In the genomic region with DNA sequence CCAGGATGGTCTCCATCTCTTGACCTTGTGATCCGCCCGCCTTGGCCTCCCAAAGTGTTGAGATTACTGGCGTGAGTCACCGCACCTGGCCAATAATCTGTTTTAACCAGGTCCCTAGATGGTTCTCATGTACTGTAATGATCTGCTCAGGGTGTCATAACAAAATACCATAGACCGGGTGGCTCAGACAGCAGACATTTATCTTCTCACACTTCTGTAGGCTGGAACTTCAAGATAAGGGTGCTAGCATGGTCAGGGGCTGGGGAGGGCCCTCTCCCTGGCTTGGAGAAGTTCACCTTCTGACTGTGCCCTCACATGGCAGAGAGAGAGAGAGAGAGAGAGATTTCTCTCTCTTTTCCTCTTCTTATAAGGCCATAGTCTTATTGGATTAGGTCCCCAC, we compare ENCODE assay signal across 1 cellular context.
TF ChIP-seq lines count a peak whose summit lies in the region.

No MANE protein-coding gene starts in this region.

TF ChIP-seq in K562, 482 proteins besides CTCF, POLR2A, EP300 and RAD21 (continued from another document and continues in another):
- TF ChIP-seq, protein P1, sequence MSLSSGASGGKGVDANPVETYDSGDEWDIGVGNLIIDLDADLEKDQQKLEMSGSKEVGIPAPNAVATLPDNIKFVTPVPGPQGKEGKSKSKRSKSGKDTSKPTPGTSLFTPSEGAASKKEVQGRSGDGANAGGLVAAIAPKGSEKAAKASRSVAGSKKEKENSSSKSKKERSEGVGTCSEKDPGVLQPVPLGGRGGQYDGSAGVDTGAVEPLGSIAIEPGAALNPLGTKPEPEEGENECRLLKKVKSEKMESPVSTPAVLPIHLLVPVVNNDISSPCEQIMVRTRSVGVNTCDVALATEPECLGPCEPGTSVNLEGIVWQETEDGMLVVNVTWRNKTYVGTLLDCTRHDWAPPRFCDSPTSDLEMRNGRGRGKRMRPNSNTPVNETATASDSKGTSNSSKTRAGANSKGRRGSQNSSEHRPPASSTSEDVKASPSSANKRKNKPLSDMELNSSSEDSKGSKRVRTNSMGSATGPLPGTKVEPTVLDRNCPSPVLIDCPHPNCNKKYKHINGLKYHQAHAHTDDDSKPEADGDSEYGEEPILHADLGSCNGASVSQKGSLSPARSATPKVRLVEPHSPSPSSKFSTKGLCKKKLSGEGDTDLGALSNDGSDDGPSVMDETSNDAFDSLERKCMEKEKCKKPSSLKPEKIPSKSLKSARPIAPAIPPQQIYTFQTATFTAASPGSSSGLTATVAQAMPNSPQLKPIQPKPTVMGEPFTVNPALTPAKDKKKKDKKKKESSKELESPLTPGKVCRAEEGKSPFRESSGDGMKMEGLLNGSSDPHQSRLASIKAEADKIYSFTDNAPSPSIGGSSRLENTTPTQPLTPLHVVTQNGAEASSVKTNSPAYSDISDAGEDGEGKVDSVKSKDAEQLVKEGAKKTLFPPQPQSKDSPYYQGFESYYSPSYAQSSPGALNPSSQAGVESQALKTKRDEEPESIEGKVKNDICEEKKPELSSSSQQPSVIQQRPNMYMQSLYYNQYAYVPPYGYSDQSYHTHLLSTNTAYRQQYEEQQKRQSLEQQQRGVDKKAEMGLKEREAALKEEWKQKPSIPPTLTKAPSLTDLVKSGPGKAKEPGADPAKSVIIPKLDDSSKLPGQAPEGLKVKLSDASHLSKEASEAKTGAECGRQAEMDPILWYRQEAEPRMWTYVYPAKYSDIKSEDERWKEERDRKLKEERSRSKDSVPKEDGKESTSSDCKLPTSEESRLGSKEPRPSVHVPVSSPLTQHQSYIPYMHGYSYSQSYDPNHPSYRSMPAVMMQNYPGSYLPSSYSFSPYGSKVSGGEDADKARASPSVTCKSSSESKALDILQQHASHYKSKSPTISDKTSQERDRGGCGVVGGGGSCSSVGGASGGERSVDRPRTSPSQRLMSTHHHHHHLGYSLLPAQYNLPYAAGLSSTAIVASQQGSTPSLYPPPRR (CRISPR knock-in tag; IDR thresholded peaks at IDR 0.05; ENCODE audit: borderline replicate concordance), result peak; percentile 95; the same call in 1 of the 2 replicates
- TF ChIP-seq DIDO1 (tag; IDR thresholded peaks at IDR 0.05; ENCODE audit: low read depth), result no peak
- no peak for TF ChIP-seq CHCHD3 (CRISPR knock-in tag; IDR thresholded peaks at IDR 0.05)
- no peak for TF ChIP-seq RHOXF2B (CRISPR knock-in tag; conservative IDR thresholded peaks at IDR 0.05)
- TF ChIP-seq, protein P2, sequence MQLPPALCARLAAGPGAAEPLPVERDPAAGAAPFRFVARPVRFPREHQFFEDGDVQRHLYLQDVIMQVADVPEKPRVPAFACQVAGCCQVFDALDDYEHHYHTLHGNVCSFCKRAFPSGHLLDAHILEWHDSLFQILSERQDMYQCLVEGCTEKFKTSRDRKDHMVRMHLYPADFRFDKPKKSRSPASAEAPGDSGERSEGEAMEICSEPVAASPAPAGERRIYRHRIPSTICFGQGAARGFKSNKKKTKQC (CRISPR knock-in tag; IDR thresholded peaks at IDR 0.05), result no peak
- no peak for TF ChIP-seq GTF2E2 (tag; IDR thresholded peaks at IDR 0.05)
- peak; percentile 98 to 99 for TF ChIP-seq KDM1A (IDR thresholded peaks at IDR 0.05)
- TF ChIP-seq, protein P3, sequence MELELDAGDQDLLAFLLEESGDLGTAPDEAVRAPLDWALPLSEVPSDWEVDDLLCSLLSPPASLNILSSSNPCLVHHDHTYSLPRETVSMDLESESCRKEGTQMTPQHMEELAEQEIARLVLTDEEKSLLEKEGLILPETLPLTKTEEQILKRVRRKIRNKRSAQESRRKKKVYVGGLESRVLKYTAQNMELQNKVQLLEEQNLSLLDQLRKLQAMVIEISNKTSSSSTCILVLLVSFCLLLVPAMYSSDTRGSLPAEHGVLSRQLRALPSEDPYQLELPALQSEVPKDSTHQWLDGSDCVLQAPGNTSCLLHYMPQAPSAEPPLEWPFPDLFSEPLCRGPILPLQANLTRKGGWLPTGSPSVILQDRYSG (tag; conservative IDR thresholded peaks at IDR 0.05; ENCODE audit: low read depth), result peak; percentile 76
- TF ChIP-seq ZNF696 (CRISPR knock-in tag; conservative IDR thresholded peaks at IDR 0.05), result no peak
- TF ChIP-seq, protein P4, sequence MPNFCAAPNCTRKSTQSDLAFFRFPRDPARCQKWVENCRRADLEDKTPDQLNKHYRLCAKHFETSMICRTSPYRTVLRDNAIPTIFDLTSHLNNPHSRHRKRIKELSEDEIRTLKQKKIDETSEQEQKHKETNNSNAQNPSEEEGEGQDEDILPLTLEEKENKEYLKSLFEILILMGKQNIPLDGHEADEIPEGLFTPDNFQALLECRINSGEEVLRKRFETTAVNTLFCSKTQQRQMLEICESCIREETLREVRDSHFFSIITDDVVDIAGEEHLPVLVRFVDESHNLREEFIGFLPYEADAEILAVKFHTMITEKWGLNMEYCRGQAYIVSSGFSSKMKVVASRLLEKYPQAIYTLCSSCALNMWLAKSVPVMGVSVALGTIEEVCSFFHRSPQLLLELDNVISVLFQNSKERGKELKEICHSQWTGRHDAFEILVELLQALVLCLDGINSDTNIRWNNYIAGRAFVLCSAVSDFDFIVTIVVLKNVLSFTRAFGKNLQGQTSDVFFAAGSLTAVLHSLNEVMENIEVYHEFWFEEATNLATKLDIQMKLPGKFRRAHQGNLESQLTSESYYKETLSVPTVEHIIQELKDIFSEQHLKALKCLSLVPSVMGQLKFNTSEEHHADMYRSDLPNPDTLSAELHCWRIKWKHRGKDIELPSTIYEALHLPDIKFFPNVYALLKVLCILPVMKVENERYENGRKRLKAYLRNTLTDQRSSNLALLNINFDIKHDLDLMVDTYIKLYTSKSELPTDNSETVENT (CRISPR knock-in tag; IDR thresholded peaks at IDR 0.05), result no peak
- TF ChIP-seq, protein P5, sequence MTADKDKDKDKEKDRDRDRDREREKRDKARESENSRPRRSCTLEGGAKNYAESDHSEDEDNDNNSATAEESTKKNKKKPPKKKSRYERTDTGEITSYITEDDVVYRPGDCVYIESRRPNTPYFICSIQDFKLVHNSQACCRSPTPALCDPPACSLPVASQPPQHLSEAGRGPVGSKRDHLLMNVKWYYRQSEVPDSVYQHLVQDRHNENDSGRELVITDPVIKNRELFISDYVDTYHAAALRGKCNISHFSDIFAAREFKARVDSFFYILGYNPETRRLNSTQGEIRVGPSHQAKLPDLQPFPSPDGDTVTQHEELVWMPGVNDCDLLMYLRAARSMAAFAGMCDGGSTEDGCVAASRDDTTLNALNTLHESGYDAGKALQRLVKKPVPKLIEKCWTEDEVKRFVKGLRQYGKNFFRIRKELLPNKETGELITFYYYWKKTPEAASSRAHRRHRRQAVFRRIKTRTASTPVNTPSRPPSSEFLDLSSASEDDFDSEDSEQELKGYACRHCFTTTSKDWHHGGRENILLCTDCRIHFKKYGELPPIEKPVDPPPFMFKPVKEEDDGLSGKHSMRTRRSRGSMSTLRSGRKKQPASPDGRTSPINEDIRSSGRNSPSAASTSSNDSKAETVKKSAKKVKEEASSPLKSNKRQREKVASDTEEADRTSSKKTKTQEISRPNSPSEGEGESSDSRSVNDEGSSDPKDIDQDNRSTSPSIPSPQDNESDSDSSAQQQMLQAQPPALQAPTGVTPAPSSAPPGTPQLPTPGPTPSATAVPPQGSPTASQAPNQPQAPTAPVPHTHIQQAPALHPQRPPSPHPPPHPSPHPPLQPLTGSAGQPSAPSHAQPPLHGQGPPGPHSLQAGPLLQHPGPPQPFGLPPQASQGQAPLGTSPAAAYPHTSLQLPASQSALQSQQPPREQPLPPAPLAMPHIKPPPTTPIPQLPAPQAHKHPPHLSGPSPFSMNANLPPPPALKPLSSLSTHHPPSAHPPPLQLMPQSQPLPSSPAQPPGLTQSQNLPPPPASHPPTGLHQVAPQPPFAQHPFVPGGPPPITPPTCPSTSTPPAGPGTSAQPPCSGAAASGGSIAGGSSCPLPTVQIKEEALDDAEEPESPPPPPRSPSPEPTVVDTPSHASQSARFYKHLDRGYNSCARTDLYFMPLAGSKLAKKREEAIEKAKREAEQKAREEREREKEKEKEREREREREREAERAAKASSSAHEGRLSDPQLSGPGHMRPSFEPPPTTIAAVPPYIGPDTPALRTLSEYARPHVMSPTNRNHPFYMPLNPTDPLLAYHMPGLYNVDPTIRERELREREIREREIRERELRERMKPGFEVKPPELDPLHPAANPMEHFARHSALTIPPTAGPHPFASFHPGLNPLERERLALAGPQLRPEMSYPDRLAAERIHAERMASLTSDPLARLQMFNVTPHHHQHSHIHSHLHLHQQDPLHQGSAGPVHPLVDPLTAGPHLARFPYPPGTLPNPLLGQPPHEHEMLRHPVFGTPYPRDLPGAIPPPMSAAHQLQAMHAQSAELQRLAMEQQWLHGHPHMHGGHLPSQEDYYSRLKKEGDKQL (CRISPR knock-in tag; IDR thresholded peaks at IDR 0.05; ENCODE audit: borderline replicate concordance), result no peak
- TF ChIP-seq ZNF668 (CRISPR knock-in tag; IDR thresholded peaks at IDR 0.05), result peak; percentile 58; the same call in 1 of the 2 replicates
- TF ChIP-seq EHMT2 (IDR thresholded peaks at IDR 0.05), result no peak
- TF ChIP-seq SAFB (IDR thresholded peaks at IDR 0.05; ENCODE audit: borderline replicate concordance, low read depth, low read length), result no peak
- TF ChIP-seq, protein P6, sequence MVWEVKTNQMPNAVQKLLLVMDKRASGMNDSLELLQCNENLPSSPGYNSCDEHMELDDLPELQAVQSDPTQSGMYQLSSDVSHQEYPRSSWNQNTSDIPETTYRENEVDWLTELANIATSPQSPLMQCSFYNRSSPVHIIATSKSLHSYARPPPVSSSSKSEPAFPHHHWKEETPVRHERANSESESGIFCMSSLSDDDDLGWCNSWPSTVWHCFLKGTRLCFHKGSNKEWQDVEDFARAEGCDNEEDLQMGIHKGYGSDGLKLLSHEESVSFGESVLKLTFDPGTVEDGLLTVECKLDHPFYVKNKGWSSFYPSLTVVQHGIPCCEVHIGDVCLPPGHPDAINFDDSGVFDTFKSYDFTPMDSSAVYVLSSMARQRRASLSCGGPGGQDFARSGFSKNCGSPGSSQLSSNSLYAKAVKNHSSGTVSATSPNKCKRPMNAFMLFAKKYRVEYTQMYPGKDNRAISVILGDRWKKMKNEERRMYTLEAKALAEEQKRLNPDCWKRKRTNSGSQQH (CRISPR knock-in tag; IDR thresholded peaks at IDR 0.05), result no peak; the same call in 1 of the 2 replicates
- TF ChIP-seq SREBF1 (IDR thresholded peaks at IDR 0.05; ENCODE audit: borderline replicate concordance, low read depth, low read length), result no peak
- no peak for TF ChIP-seq RBM34 (IDR thresholded peaks at IDR 0.05; ENCODE audit: borderline replicate concordance, insufficient read depth, low read length)
- TF ChIP-seq, protein P7, sequence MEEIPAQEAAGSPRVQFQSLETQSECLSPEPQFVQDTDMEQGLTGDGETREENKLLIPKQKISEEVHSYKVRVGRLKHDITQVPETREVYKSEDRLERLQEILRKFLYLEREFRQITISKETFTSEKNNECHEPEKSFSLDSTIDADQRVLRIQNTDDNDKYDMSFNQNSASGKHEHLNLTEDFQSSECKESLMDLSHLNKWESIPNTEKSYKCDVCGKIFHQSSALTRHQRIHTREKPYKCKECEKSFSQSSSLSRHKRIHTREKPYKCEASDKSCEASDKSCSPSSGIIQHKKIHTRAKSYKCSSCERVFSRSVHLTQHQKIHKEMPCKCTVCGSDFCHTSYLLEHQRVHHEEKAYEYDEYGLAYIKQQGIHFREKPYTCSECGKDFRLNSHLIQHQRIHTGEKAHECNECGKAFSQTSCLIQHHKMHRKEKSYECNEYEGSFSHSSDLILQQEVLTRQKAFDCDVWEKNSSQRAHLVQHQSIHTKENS (CRISPR knock-in tag; IDR thresholded peaks at IDR 0.05), result no peak
- TF ChIP-seq ZNF589 (CRISPR knock-in tag; IDR thresholded peaks at IDR 0.05; ENCODE audit: low read depth), result peak; percentile 98
- TF ChIP-seq, protein P8, sequence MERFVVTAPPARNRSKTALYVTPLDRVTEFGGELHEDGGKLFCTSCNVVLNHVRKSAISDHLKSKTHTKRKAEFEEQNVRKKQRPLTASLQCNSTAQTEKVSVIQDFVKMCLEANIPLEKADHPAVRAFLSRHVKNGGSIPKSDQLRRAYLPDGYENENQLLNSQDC (CRISPR knock-in tag; IDR thresholded peaks at IDR 0.05), result peak; percentile 52; the same call in 1 of the 2 replicates
- TF ChIP-seq ZNF57 (CRISPR knock-in tag; IDR thresholded peaks at IDR 0.05), result no peak
- TF ChIP-seq TAF7 (tag; IDR thresholded peaks at IDR 0.05), result no peak
- TF ChIP-seq SRSF9 (IDR thresholded peaks at IDR 0.05; ENCODE audit: borderline replicate concordance, low read depth, low read length), result no peak
- peak; percentile 88; the same call in 1 of the 2 replicates for TF ChIP-seq ZNF311 (CRISPR knock-in tag; IDR thresholded peaks at IDR 0.05)
- TF ChIP-seq, protein P9, sequence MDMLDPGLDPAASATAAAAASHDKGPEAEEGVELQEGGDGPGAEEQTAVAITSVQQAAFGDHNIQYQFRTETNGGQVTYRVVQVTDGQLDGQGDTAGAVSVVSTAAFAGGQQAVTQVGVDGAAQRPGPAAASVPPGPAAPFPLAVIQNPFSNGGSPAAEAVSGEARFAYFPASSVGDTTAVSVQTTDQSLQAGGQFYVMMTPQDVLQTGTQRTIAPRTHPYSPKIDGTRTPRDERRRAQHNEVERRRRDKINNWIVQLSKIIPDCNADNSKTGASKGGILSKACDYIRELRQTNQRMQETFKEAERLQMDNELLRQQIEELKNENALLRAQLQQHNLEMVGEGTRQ (CRISPR knock-in tag; IDR thresholded peaks at IDR 0.05), result no peak
- no peak for TF ChIP-seq SRSF1 (IDR thresholded peaks at IDR 0.05; ENCODE audit: low read depth, low read length)
- TF ChIP-seq, protein P10, sequence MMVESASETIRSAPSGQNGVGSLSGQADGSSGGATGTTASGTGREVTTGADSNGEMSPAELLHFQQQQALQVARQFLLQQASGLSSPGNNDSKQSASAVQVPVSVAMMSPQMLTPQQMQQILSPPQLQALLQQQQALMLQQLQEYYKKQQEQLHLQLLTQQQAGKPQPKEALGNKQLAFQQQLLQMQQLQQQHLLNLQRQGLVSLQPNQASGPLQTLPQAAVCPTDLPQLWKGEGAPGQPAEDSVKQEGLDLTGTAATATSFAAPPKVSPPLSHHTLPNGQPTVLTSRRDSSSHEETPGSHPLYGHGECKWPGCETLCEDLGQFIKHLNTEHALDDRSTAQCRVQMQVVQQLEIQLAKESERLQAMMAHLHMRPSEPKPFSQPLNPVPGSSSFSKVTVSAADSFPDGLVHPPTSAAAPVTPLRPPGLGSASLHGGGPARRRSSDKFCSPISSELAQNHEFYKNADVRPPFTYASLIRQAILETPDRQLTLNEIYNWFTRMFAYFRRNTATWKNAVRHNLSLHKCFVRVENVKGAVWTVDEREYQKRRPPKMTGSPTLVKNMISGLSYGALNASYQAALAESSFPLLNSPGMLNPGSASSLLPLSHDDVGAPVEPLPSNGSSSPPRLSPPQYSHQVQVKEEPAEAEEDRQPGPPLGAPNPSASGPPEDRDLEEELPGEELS (CRISPR knock-in tag; IDR thresholded peaks at IDR 0.05; ENCODE audit: borderline replicate concordance), result no peak
- TF ChIP-seq ZNF239 (CRISPR knock-in tag; IDR thresholded peaks at IDR 0.05), result peak; percentile 8; the same call in 1 of the 2 replicates
- no peak for TF ChIP-seq PRMT5 (CRISPR knock-in tag; IDR thresholded peaks at IDR 0.05)
- TF ChIP-seq KLF13 (tag; IDR thresholded peaks at IDR 0.05; ENCODE audit: borderline replicate concordance, low read depth), result no peak
- TF ChIP-seq SIRT6 (IDR thresholded peaks at IDR 0.05; ENCODE audit: low read depth, low read length), result no peak
- no peak for TF ChIP-seq NR3C1 (CRISPR knock-in tag; IDR thresholded peaks at IDR 0.05)
- TF ChIP-seq NFE2 (IDR thresholded peaks at IDR 0.05; ENCODE audit: low read depth), result 0 out of 2 replicates have a peak, but pooled peaks have one; percentile 23
- TF ChIP-seq SMARCB1 (IDR thresholded peaks at IDR 0.05; ENCODE audit: insufficient read length, low read depth), result no peak
- no peak for TF ChIP-seq ZNF121 (CRISPR knock-in tag; conservative IDR thresholded peaks at IDR 0.05)
- no peak for TF ChIP-seq ZBTB8A (IDR thresholded peaks at IDR 0.05; ENCODE audit: partially characterized antibody)
- TF ChIP-seq STAT5A (IDR thresholded peaks at IDR 0.05; ENCODE audit: borderline replicate concordance, low read length), result peak; percentile 93
